ENCODE assay signal across 9 cellular contexts in genomic region chr2:75055820-75056675, GRCh38.
DNase-seq lines count a peak whose midpoint lies in the region; ATAC-seq and TF ChIP-seq lines count a peak whose summit lies in the region.
"Had no signal": no experiment of that assay in that cellular context is flagged by ENCODE, and none has a peak within 500 bp of the region (broad histone marks: within the 10 kb centered on the region; RNA-seq: fewer than 3 reads in every experiment).

No MANE protein-coding gene starts in this region.

- no peak overlapping the region for H3K4me3 Mint-ChIP-seq in progenitor cell of endocrine pancreas (ENCODE audit: low read depth)

- TF ChIP-seq CTCF in progenitor cell of endocrine pancreas (IDR thresholded peaks at IDR 0.05; ENCODE audit: unreplicated experiment): no peak

- ATAC-seq in GM19468 (IDR thresholded peaks at IDR 0.05; ENCODE audit: extremely low read depth, unreplicated experiment) (peak; percentile 55), HG03280 (IDR thresholded peaks at IDR 0.05; ENCODE audit: unreplicated experiment) (peak; percentile 47)

- peak overlapping the region; percentile 10; the same call in 1 of the 2 replicates for H3K4me3 ChIP-seq in GM08714 (ENCODE audit: low read length)

- H3K9me3 Mint-ChIP-seq in progenitor cell of endocrine pancreas (ENCODE audit: low read depth): no peaks in the 10 kb centered on the region

- DNase-seq in iPS DF 19.7 (ENCODE audit: low read depth, low spot score): peak; percentile 97
- DNase-seq in substantia nigra (lab: John Stamatoyannopoulos, UW): no peak
- no peak for DNase-seq in progenitor cell of endocrine pancreas (ENCODE audit: low spot score, unreplicated experiment)
- no peak for DNase-seq in putamen (ENCODE audit: low spot score)
- DNase-seq in NCI-H1417 treated with DMSO at 0.1 percent for 48 hours (lab: John Stamatoyannopoulos, UW): no peak
- DNase-seq: activated effector memory CD4-positive, alpha-beta T cell treated with anti-CD3 and anti-CD28 coated beads, Interleukin-2, amount 50 U/mL, for 16 hours had no signal

- no peak overlapping the region for H3K27ac Mint-ChIP-seq in progenitor cell of endocrine pancreas

- H3K36me3 Mint-ChIP-seq in progenitor cell of endocrine pancreas (ENCODE audit: insufficient read depth): no peaks in the 10 kb centered on the region

- H3K27me3 Mint-ChIP-seq in progenitor cell of endocrine pancreas: peaks cover 12% of the 10 kb centered on the region

- peaks cover 1% of the 10 kb centered on the region for H3K4me1 Mint-ChIP-seq in progenitor cell of endocrine pancreas (ENCODE audit: low read depth)

- no peak overlapping the region for H3K27ac ChIP-seq in substantia nigra (ENCODE audit: low read depth, low read length, poor library complexity, severe bottlenecking)
